ENCODE assay signal across 8 cellular contexts in the genomic region with DNA sequence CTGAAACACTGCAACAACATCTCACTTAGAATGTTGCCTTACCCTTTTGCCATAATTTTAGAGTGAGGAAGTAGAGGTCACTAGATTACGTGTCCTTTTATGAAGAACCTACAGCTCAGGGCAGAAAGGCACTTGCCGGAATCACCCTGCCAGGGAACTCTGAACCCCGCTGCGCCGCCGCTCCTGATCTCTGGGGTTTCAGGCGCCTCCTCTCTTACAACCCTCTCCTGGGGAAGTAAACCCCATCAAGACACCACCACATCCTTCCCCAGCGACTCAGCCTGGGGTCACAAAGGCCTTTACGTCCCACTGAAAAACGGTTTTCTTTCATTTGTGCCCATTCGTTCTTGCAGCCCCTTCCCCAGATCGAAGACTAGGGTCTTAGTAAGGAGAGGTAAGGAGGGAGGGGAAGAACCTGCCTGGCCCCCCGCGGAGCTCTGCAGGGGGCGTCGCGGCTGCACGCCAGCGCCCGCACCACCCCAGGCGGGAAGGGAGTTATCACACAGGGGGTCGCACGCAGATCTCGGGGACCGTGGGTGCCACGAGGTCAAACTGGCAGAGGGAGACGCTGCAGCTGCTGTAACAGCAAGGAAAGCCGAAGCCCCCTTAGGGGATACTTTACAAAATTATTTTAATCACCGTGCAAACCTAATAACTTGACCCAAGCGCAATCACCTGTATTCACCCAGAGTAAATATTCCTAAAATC. TPM values are rescaled to one million over a fixed set of nuclear protein-coding genes. Genes with fewer than 3 reads are reported as not detected.
DNase-seq lines count a peak whose midpoint lies in the region; ATAC-seq and TF ChIP-seq lines count a peak whose summit lies in the region.

No MANE protein-coding gene starts in this region.

- BruUV-seq in OCI-LY7 (replicated peaks; lab: Mats Ljungman, UMichigan), result no TSS peak

- H3K4me1 Mint-ChIP-seq in dendritic cell treated with granulocyte-macrophage colony-stimulating factor and Interleukin-4, amounts not matched to agents 40 ng/mL and 50 ng/mL, for 4 days (ENCODE audit: low read depth), result peaks cover 26% of the 10 kb centered on the region
- H3K4me1 Mint-ChIP-seq in naive thymus-derived CD4-positive, alpha-beta T cell, result peaks cover 8 to 37% (median 21%) of the 10 kb centered on the region in 7 donors

- H3K27ac ChIP-seq in naive thymus-derived CD4-positive, alpha-beta T cell (ENCODE audit: low read depth, low read length), result no peak overlapping the region
- H3K27ac ChIP-seq in vagina (no peak overlapping the region), OCI-LY7 (ENCODE audit: low read depth, low read length, poor library complexity, severe bottlenecking) (no peak overlapping the region)

- no peak for ATAC-seq in naive thymus-derived CD4-positive, alpha-beta T cell
- no peak for ATAC-seq in HG03097 (IDR thresholded peaks at IDR 0.05; ENCODE audit: low FRiP score, unreplicated experiment)

- H3K4me2 ChIP-seq in OCI-LY7 (ENCODE audit: low read length), result no peak overlapping the region

- intact Hi-C loops in dendritic cell treated with granulocyte-macrophage colony-stimulating factor and Interleukin-4, amounts not matched to agents 40 ng/mL and 50 ng/mL, for 4 days (cut with micrococcal nuclease), result loop anchor here (2.0 kb wide), 1 partner anchor 25 kb away; no protein-coding TSS in a partner anchor
- intact Hi-C loops in naive thymus-derived CD4-positive, alpha-beta T cell (cut with micrococcal nuclease), result loop anchor here (1.0 to 10.0 kb wide), 7 partner anchors 25 to 1571 kb away; a partner anchor contains a TSS
- intact Hi-C loops in vagina (cut with DNase I) (no loop called here), OCI-LY7 (cut with micrococcal nuclease; ENCODE audit: unreplicated experiment) (no loop called here)

- H2AFZ ChIP-seq in OCI-LY7 (ENCODE audit: low read length), result no peak overlapping the region

- no peaks in the 10 kb centered on the region for H3K36me3 ChIP-seq in naive thymus-derived CD4-positive, alpha-beta T cell (ENCODE audit: control insufficient read depth in 2 of 3, insufficient read depth in 3 of 3, low read length in 3 of 3)
- H3K36me3 ChIP-seq in vagina, result no peaks in the 10 kb centered on the region
- H3K36me3 ChIP-seq in OCI-LY7 (ENCODE audit: insufficient read depth, low read length), result no peaks in the 10 kb centered on the region

- CTCF ChIA-PET in naive thymus-derived CD4-positive, alpha-beta T cell (lab: Charles Lee), result interaction anchor here (0.7 kb wide), 1 partner anchor 338 kb away, joined by 6 read pairs; no protein-coding TSS in a partner anchor
- CTCF ChIA-PET in OCI-LY7 (lab: Charles Lee; ENCODE audit: unreplicated experiment), result no interaction called here

- TF ChIP-seq POLR2A in vagina (IDR thresholded peaks at IDR 0.05), result no peak

- POLR2A ChIA-PET in naive thymus-derived CD4-positive, alpha-beta T cell (lab: Charles Lee), result interaction anchor here (1.0 to 1.7 kb wide), 2 partner anchors 19 to 26 kb away, joined by 3 to 10 read pairs; no protein-coding TSS in a partner anchor
- POLR2A ChIA-PET in OCI-LY7 (lab: Charles Lee), result interaction anchor here (0.5 to 0.7 kb wide), 2 partner anchors 183 to 509 kb away, joined by 3 to 4 read pairs; no protein-coding TSS in a partner anchor

- H3K9me3 Mint-ChIP-seq in dendritic cell treated with granulocyte-macrophage colony-stimulating factor and Interleukin-4, amounts not matched to agents 40 ng/mL and 50 ng/mL, for 4 days, result peaks cover 8% of the 10 kb centered on the region
- H3K9me3 Mint-ChIP-seq in naive thymus-derived CD4-positive, alpha-beta T cell, result peaks cover 0 to 11% (median 5%) of the 10 kb centered on the region in 11 donors

- H3K4me3 Mint-ChIP-seq in dendritic cell treated with granulocyte-macrophage colony-stimulating factor and Interleukin-4, amounts not matched to agents 40 ng/mL and 50 ng/mL, for 4 days, result peak overlapping the region; percentile 65
- peak overlapping the region; percentile 74 to 85 (median 80) for H3K4me3 Mint-ChIP-seq in naive thymus-derived CD4-positive, alpha-beta T cell

- peak; percentile 26 for DNase-seq in stimulated activated CD4-positive, alpha-beta T cell treated with anti-CD3 and anti-CD28 coated beads, Interleukin-15, amount 100 ng/mL, for 24 hours
- no peak for DNase-seq in stimulated activated CD4-positive, alpha-beta T cell treated with anti-CD3 and anti-CD28 coated beads, Interleukin-1b, Interleukin-23, amount 100 ng/mL, for 48 hours
- peak in 4 of 9 donors; percentile 2 to 23 (median 4) for DNase-seq in naive thymus-derived CD4-positive, alpha-beta T cell
- no peak for DNase-seq in vagina (ENCODE audit: extremely low spot score in 2 of 2)
- DNase-seq in OCI-LY7 (ENCODE audit: low spot score), result no peak
- no peak for DNase-seq in NCI-H226

- peaks cover 15% of the 10 kb centered on the region in 2 donors for H3K4me1 ChIP-seq in naive thymus-derived CD4-positive, alpha-beta T cell (ENCODE audit: control insufficient read depth in 2 of 2, insufficient read depth in 2 of 2, low read length in 2 of 2)
- H3K4me1 ChIP-seq in vagina, result peaks cover 38% of the 10 kb centered on the region
- no peaks in the 10 kb centered on the region for H3K4me1 ChIP-seq in OCI-LY7 (ENCODE audit: insufficient read depth, low read length, poor library complexity, severe bottlenecking)

- TF ChIP-seq CTCF in vagina (IDR thresholded peaks at IDR 0.05) (no peak), OCI-LY7 (conservative IDR thresholded peaks at IDR 0.05; ENCODE audit: low read length) (no peak)

- H3K9me3 ChIP-seq in naive thymus-derived CD4-positive, alpha-beta T cell (ENCODE audit: control insufficient read depth in 2 of 3, low read length in 3 of 3), result peaks cover 0 to 8% (median 0%) of the 10 kb centered on the region in 3 experiments
- H3K9me3 ChIP-seq in vagina, result no peaks in the 10 kb centered on the region
- H3K9me3 ChIP-seq in OCI-LY7 (ENCODE audit: low read length), result no peaks in the 10 kb centered on the region

- peaks cover 11 to 27% of the 10 kb centered on the region in 2 donors for H3K27me3 ChIP-seq in naive thymus-derived CD4-positive, alpha-beta T cell (ENCODE audit: control insufficient read depth in 2 of 2, insufficient read depth in 2 of 2, low read length in 2 of 2)
- no peaks in the 10 kb centered on the region for H3K27me3 ChIP-seq in vagina

- no peaks in the 10 kb centered on the region for H4K20me1 ChIP-seq in OCI-LY7 (ENCODE audit: insufficient read depth, low read length)

- H3K36me3 Mint-ChIP-seq in dendritic cell treated with granulocyte-macrophage colony-stimulating factor and Interleukin-4, amounts not matched to agents 40 ng/mL and 50 ng/mL, for 4 days (ENCODE audit: low read depth), result no peaks in the 10 kb centered on the region
- H3K36me3 Mint-ChIP-seq in naive thymus-derived CD4-positive, alpha-beta T cell, result peaks cover 0 to 4% (median 0%) of the 10 kb centered on the region in 5 donors

- H3K4me3 ChIP-seq in naive thymus-derived CD4-positive, alpha-beta T cell (ENCODE audit: low read length), result peak overlapping the region; percentile 58
- peak overlapping the region; percentile 60 to 90 for H3K4me3 ChIP-seq in vagina
- no peak overlapping the region for H3K4me3 ChIP-seq in OCI-LY7 (ENCODE audit: low read depth, low read length, poor library complexity, severe bottlenecking)

- H3K27ac Mint-ChIP-seq in dendritic cell treated with granulocyte-macrophage colony-stimulating factor and Interleukin-4, amounts not matched to agents 40 ng/mL and 50 ng/mL, for 4 days, result peak overlapping the region; percentile 48
- H3K27ac Mint-ChIP-seq in naive thymus-derived CD4-positive, alpha-beta T cell, result no peak overlapping the region

- no peaks in the 10 kb centered on the region for H3K9me2 ChIP-seq in OCI-LY7 (ENCODE audit: insufficient read depth, low read length)

- peaks cover 78% of the 10 kb centered on the region for H3K27me3 Mint-ChIP-seq in dendritic cell treated with granulocyte-macrophage colony-stimulating factor and Interleukin-4, amounts not matched to agents 40 ng/mL and 50 ng/mL, for 4 days
- peaks cover 53 to 88% (median 75%) of the 10 kb centered on the region in 5 donors for H3K27me3 Mint-ChIP-seq in naive thymus-derived CD4-positive, alpha-beta T cell

- no peaks in the 10 kb centered on the region for H3K79me2 ChIP-seq in OCI-LY7 (ENCODE audit: insufficient read depth, low read depth, low read length)

RNA-seq across cellular contexts. Expression of a gene that starts 1.0 kb away (rescaled TPM):
- total RNA-seq in naive thymus-derived CD4-positive, alpha-beta T cell, result 1 to 10 TPM in 1 of 5 experiments, under 1 TPM in 4; 0.19 to 2.6 (median 0.48) TPM
- under 1 TPM in 1 of 2 donors, not detected in 1; 0.18 TPM for polyA plus RNA-seq in naive thymus-derived CD4-positive, alpha-beta T cell
- total RNA-seq in vagina (14.7 TPM), OCI-LY7 (2022) (not detected in 2 replicates)
- 0.13 TPM in 1 of 2 replicates, not detected in the other for total RNA-seq in OCI-LY7 (2014; rRNA removed; shearing (Covaris generic))

Comparison
In these comparisons a context has a peak if more than half of its experiments do, and no peak if none do; other contexts are left out.
1. intact Hi-C loops: an anchor here in dendritic cell treated with granulocyte-macrophage colony-stimulating factor and Interleukin-4, amounts not matched to agents 40 ng/mL and 50 ng/mL, for 4 days (2.0 kb wide) and naive thymus-derived CD4-positive, alpha-beta T cell (1.0 to 10.0 kb wide); none called in vagina and OCI-LY7.